In the genomic region with DNA sequence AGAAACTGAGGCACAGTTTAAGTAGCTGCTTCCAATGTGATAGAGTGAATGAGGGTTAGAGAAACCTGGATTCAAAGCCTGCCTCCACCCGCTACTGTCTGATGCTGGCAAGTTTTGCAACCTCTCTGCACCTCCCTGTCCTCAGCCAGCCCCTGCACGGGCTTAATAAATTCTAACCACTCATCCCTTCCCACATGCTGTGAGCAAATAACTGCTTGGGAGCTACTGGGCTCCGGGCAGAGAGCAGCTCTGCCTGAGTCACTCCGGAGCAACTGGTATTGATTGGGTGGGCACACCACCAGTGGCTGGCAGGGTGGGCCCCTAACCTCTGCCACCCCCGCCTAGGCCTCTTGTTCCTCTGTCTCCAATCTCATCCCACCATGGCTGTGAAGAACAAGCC, we compare ENCODE assay signal across 23 cellular contexts.
DNase-seq lines count a peak whose midpoint lies in the region; ATAC-seq, FAIRE-seq and TF ChIP-seq lines count a peak whose summit lies in the region.
"Had no signal": no experiment of that assay in that cellular context is flagged by ENCODE, and none has a peak within 500 bp of the region (broad histone marks: within the 10 kb centered on the region; RNA-seq: fewer than 3 reads in every experiment).

No MANE protein-coding gene starts in this region.

- H3K9me3 ChIP-seq in A673 (ENCODE audit: low read depth, low read length, poor library complexity, severe bottlenecking) = no peaks in the 10 kb centered on the region
- H3K9me3 ChIP-seq: esophagus squamous epithelium, SJCRH30 had no signal

- CTCF ChIA-PET in A673 (lab: Charles Lee) = no interaction called here

- no peak for TF ChIP-seq CTCF in A673 (conservative IDR thresholded peaks at IDR 0.05; ENCODE audit: low read depth, low read length)
- no peak for TF ChIP-seq CTCF in fibroblast of mammary gland (conservative IDR thresholded peaks at IDR 0.05; ENCODE audit: control insufficient read depth, insufficient read depth, low read depth, low read length)
- TF ChIP-seq CTCF in type B pancreatic cell (conservative IDR thresholded peaks at IDR 0.05) = no peak

- POLR2A ChIA-PET in A673 (lab: Charles Lee; ENCODE audit: low non-redundant PET) = no interaction called here

- H3K9me3 Mint-ChIP-seq in activated T-helper 2 cell treated with anti-CD3 and anti-CD28 coated beads, Interferon-gamma antibody, Interleukin-2, Interleukin-4, amounts not matched to agents 10 μg/mL and 5 μg/mL and 100 μg/mL, durations not matched to agents 14 hours and 24 hours and 36 hours = no peaks in the 10 kb centered on the region
- H3K9me3 Mint-ChIP-seq in type B pancreatic cell = no peaks in the 10 kb centered on the region
- H3K9me3 Mint-ChIP-seq: CD8-positive, alpha-beta memory T cell had no signal

- H3K27me3 ChIP-seq in A673 (replicated peaks; ENCODE audit: insufficient read depth, low read depth, low read length, poor library complexity) = no peaks in the 10 kb centered on the region

- H3K36me3 ChIP-seq in A673 (ENCODE audit: insufficient read depth, low read length, poor library complexity, severe bottlenecking) = no peaks in the 10 kb centered on the region
- H3K36me3 ChIP-seq: esophagus squamous epithelium, SJCRH30 had no signal

- no peak for TF ChIP-seq POLR2A in H54 (IDR thresholded peaks at IDR 0.05; ENCODE audit: low read depth, low read length)

- no peaks in the 10 kb centered on the region for H3K36me3 Mint-ChIP-seq in activated T-helper 2 cell treated with anti-CD3 and anti-CD28 coated beads, Interferon-gamma antibody, Interleukin-2, Interleukin-4, amounts not matched to agents 10 μg/mL and 5 μg/mL and 100 μg/mL, durations not matched to agents 14 hours and 24 hours and 36 hours (ENCODE audit: low read depth)
- H3K36me3 Mint-ChIP-seq in type B pancreatic cell = no peaks in the 10 kb centered on the region
- H3K36me3 Mint-ChIP-seq: CD8-positive, alpha-beta memory T cell had no signal

- ATAC-seq in left colon = no peak
- ATAC-seq in HG02970 (IDR thresholded peaks at IDR 0.05; ENCODE audit: low FRiP score, unreplicated experiment) = no peak
- ATAC-seq: left ventricle myocardium superior, T-helper 17 cell had no signal

- peaks cover 20% of the 10 kb centered on the region for H3K4me1 ChIP-seq in A673 (ENCODE audit: insufficient read depth, low read length, poor library complexity, severe bottlenecking)
- H3K4me1 ChIP-seq: esophagus squamous epithelium, SJCRH30 had no signal

- intact Hi-C loops in A673 (cut with micrococcal nuclease; ENCODE audit: unreplicated experiment) (no loop called here), left colon (cut with DNase I, micrococcal nuclease) (no loop called here)
- intact Hi-C loops in activated T-helper 2 cell treated with anti-CD3 and anti-CD28 coated beads, Interferon-gamma antibody, Interleukin-2, Interleukin-4, amounts not matched to agents 10 μg/mL and 5 μg/mL and 100 μg/mL, durations not matched to agents 14 hours and 24 hours and 36 hours (cut with micrococcal nuclease) = no loop called here

- no peak overlapping the region for H3K4me3 Mint-ChIP-seq in activated T-helper 2 cell treated with anti-CD3 and anti-CD28 coated beads, Interferon-gamma antibody, Interleukin-2, Interleukin-4, amounts not matched to agents 10 μg/mL and 5 μg/mL and 100 μg/mL, durations not matched to agents 14 hours and 24 hours and 36 hours (ENCODE audit: low read depth)
- no peak overlapping the region for H3K4me3 Mint-ChIP-seq in type B pancreatic cell
- H3K4me3 Mint-ChIP-seq: T-helper 17 cell had no signal

- H3K27ac Mint-ChIP-seq in activated T-helper 2 cell treated with anti-CD3 and anti-CD28 coated beads, Interferon-gamma antibody, Interleukin-2, Interleukin-4, amounts not matched to agents 10 μg/mL and 5 μg/mL and 100 μg/mL, durations not matched to agents 14 hours and 24 hours and 36 hours = no peak overlapping the region
- H3K27ac Mint-ChIP-seq in type B pancreatic cell = no peak overlapping the region
- H3K27ac Mint-ChIP-seq: T-helper 17 cell had no signal

- BruUV-seq in A673 (replicated peaks; lab: Mats Ljungman, UMichigan) = no TSS peak

- DNase-seq in A673 (ENCODE audit: low spot score) = peak; percentile 73
- DNase-seq in H54 (ENCODE audit: insufficient read length, low spot score) = peak; percentile 65
- peak; percentile 62 for DNase-seq in NCI-H748 (lab: John Stamatoyannopoulos, UW; ENCODE audit: unreplicated experiment)
- peak; percentile 53 for DNase-seq in fibroblast of mammary gland (ENCODE audit: low read depth)
- no peak for DNase-seq in left colon
- no peak for DNase-seq in activated T-helper 2 cell treated with anti-CD3 and anti-CD28 coated beads, Interferon-gamma antibody, Interleukin-2, Interleukin-4, amounts not matched to agents 10 μg/mL and 5 μg/mL and 100 μg/mL, durations not matched to agents 14 hours and 24 hours and 36 hours (ENCODE audit: low spot score)
- no peak for DNase-seq in type B pancreatic cell (ENCODE audit: extremely low spot score, unreplicated experiment)
- DNase-seq: activated CD4-positive, alpha-beta T cell treated with anti-CD3 and anti-CD28 coated beads, Interleukin-2, amount 50 U/mL, for 4 hours; activated gamma-delta T cell treated with Interleukin-2 at 50 U/mL for 16 hours; CD8-positive, alpha-beta memory T cell; effector memory CD4-positive, alpha-beta T cell; esophagus squamous epithelium; H7; left ventricle myocardium superior; NCI-H82; occipital lobe; retina; SJCRH30; stimulated activated CD4-positive, alpha-beta T cell treated with anti-CD3 and anti-CD28 coated beads, Interleukin-15, amount 100 ng/mL, for 24 hours; T-helper 17 cell had no signal

- H3K4me3 ChIP-seq in A673 (ENCODE audit: low read depth, low read length, poor library complexity, severe bottlenecking) (no peak overlapping the region), fibroblast of mammary gland (ENCODE audit: control insufficient read depth, low read depth, low read length) (no peak overlapping the region)
- H3K4me3 ChIP-seq: esophagus squamous epithelium, SJCRH30 had no signal

- H3K27ac ChIP-seq in A673 (ENCODE audit: low read depth, low read length, poor library complexity, severe bottlenecking) = no peak overlapping the region
- H3K27ac ChIP-seq: esophagus squamous epithelium, SJCRH30, VCaP had no signal

- H3K4me1 Mint-ChIP-seq in activated T-helper 2 cell treated with anti-CD3 and anti-CD28 coated beads, Interferon-gamma antibody, Interleukin-2, Interleukin-4, amounts not matched to agents 10 μg/mL and 5 μg/mL and 100 μg/mL, durations not matched to agents 14 hours and 24 hours and 36 hours (ENCODE audit: low read depth) = peaks cover 1% of the 10 kb centered on the region
- peaks cover 20% of the 10 kb centered on the region for H3K4me1 Mint-ChIP-seq in type B pancreatic cell (ENCODE audit: unreplicated experiment)

- FAIRE-seq in H54 (lab: Jason Lieb, UNC) = no peak
- FAIRE-seq: GM19239 had no signal

- peaks cover 12% of the 10 kb centered on the region for H3K27me3 Mint-ChIP-seq in activated T-helper 2 cell treated with anti-CD3 and anti-CD28 coated beads, Interferon-gamma antibody, Interleukin-2, Interleukin-4, amounts not matched to agents 10 μg/mL and 5 μg/mL and 100 μg/mL, durations not matched to agents 14 hours and 24 hours and 36 hours (ENCODE audit: low read depth)
- H3K27me3 Mint-ChIP-seq in type B pancreatic cell = peaks cover 41% of the 10 kb centered on the region
- H3K27me3 Mint-ChIP-seq: CD8-positive, alpha-beta memory T cell had no signal

Comparison
In these comparisons a context has a peak if more than half of its experiments do, and no peak if none do; other contexts are left out.
1. DNase-seq: peak in A673 (single experiment), H54 (single experiment), NCI-H748 (single experiment) and fibroblast of mammary gland (single experiment); none in left colon (0 of 2), activated T-helper 2 cell treated with anti-CD3 and anti-CD28 coated beads, Interferon-gamma antibody, Interleukin-2, Interleukin-4, amounts not matched to agents 10 μg/mL and 5 μg/mL and 100 μg/mL, durations not matched to agents 14 hours and 24 hours and 36 hours (single experiment) and type B pancreatic cell (single experiment).